In genomic region chr7:103077318-103077717, GRCh38 we compare ENCODE assay signal across 20 cellular contexts. TPM values are rescaled to one million over a fixed set of nuclear protein-coding genes. Genes with fewer than 3 reads are reported as not detected.
DNase-seq lines count a peak whose midpoint lies in the region; ATAC-seq, FAIRE-seq and TF ChIP-seq lines count a peak whose summit lies in the region.
"Had no signal": no experiment of that assay in that cellular context is flagged by ENCODE, and none has a peak within 500 bp of the region (broad histone marks: within the 10 kb centered on the region; RNA-seq: fewer than 3 reads in every experiment).

No MANE protein-coding gene starts in this region.

- POLR2A ChIA-PET in HepG2 (lab: Yijun Ruan, JAX), result interaction anchor here (0.6 kb wide), 1 partner anchor 28 kb away, joined by 3 read pairs; no protein-coding TSS in a partner anchor
- POLR2A ChIA-PET in CD8-positive, alpha-beta memory T cell (lab: Charles Lee), result interaction anchor here (0.6 to 0.7 kb wide), 2 partner anchors 17 to 203 kb away, joined by 3 to 4 read pairs; no protein-coding TSS in a partner anchor

- no peaks in the 10 kb centered on the region for H4K20me1 ChIP-seq in HepG2 (ENCODE audit: insufficient read depth, low read length)
- H4K20me1 ChIP-seq in MM.1S (ENCODE audit: insufficient read depth, low read length), result no peaks in the 10 kb centered on the region

- H3K27me3 ChIP-seq in HepG2 (ENCODE audit: control insufficient read depth in 1 of 2, insufficient read depth in 2 of 2, low read length in 2 of 2), result no peaks in the 10 kb centered on the region; a peak in 1 of 5 replicates
- no peaks in the 10 kb centered on the region for H3K27me3 ChIP-seq in right lobe of liver
- H3K27me3 ChIP-seq in CD8-positive, alpha-beta memory T cell (ENCODE audit: insufficient read depth, low read length, poor library complexity, severe bottlenecking), result no peaks in the 10 kb centered on the region
- H3K27me3 ChIP-seq in MM.1S (replicated peaks; ENCODE audit: insufficient read depth, low read length), result no peaks in the 10 kb centered on the region

- TF ChIP-seq RAD21 in HepG2 (CRISPR knock-in tag; IDR thresholded peaks at IDR 0.05), result no peak

- TF ChIP-seq POLR2A in HepG2 (IDR thresholded peaks at IDR 0.05; ENCODE audit: insufficient read depth in 1 of 2, low read depth in 2 of 2, low read length in 2 of 2) (no peak), right lobe of liver (IDR thresholded peaks at IDR 0.05) (no peak)

- no peaks in the 10 kb centered on the region for H3K27me3 Mint-ChIP-seq in CD8-positive, alpha-beta memory T cell
- H3K27me3 Mint-ChIP-seq in brain, result peaks cover 7% of the 10 kb centered on the region
- H3K27me3 Mint-ChIP-seq: IgD-negative memory B cell had no signal

- H3K4me3 ChIP-seq in HepG2 (replicated peaks in 1 of 3; ENCODE audit: insufficient read depth in 1 of 3, low read depth in 2 of 3, low read length in 3 of 3) (no peak overlapping the region), right lobe of liver (no peak overlapping the region), MM.1S (ENCODE audit: low read length) (no peak overlapping the region)
- H3K4me3 ChIP-seq in CD8-positive, alpha-beta memory T cell (ENCODE audit: low read length), result no peak overlapping the region
- H3K4me3 ChIP-seq: GM12878, GM23248, HAP-1 had no signal

- ATAC-seq in HepG2 (no peak), right lobe of liver (no peak)
- ATAC-seq: GM12878 had no signal

- FAIRE-seq in HepG2 (lab: Jason Lieb, UNC), result no peak
- FAIRE-seq: GM12878 had no signal

- peaks cover 0 to 27% (median 8%) of the 10 kb centered on the region in 3 donors for H3K36me3 Mint-ChIP-seq in CD8-positive, alpha-beta memory T cell
- peaks cover 20% of the 10 kb centered on the region for H3K36me3 Mint-ChIP-seq in brain
- H3K36me3 Mint-ChIP-seq: IgD-negative memory B cell had no signal

- BruUV-seq in HepG2 (replicated peaks; lab: Mats Ljungman, UMichigan), result no TSS peak

- H3K9ac ChIP-seq in HepG2 (ENCODE audit: insufficient read depth, low read depth, low read length) (no peak overlapping the region), MM.1S (ENCODE audit: low read length) (no peak overlapping the region)
- H3K9ac ChIP-seq: GM23248 had no signal

- no peak for DNase-seq in HepG2 (ENCODE audit: low spot score)
- DNase-seq in right lobe of liver, result no peak
- no peak for DNase-seq in CD8-positive, alpha-beta memory T cell
- no peak for DNase-seq in caudate nucleus (lab: John Stamatoyannopoulos, UW)
- DNase-seq in cardiac septum (ENCODE audit: low spot score), result no peak
- DNase-seq in MM.1S, result no peak
- DNase-seq: AML-193, Calu3, DMS53, EL, GM23248, NCI-H1105 treated with DMSO at 0.1 percent for 48 hours, NCI-H1694, OCI-M1, RPMI8226, SIG-M5 had no signal

- H3K79me2 ChIP-seq in HepG2 (ENCODE audit: insufficient read depth, low read length), result peaks cover 21% of the 10 kb centered on the region
- peaks cover 24% of the 10 kb centered on the region for H3K79me2 ChIP-seq in MM.1S (ENCODE audit: low read length)

- intact Hi-C loops in HepG2 (cut with micrococcal nuclease; ENCODE audit: unreplicated experiment), result no loop called here
- intact Hi-C loops in right lobe of liver (cut with DNase I), result no loop called here
- intact Hi-C loops in cardiac septum (cut with DNase I), result loop anchor here (10.0 kb wide), 1 partner anchor 333 kb away; the partner anchor contains the start of gene FAM185A

- no peak overlapping the region for H3K4me2 ChIP-seq in HepG2 (ENCODE audit: low read depth, low read length)
- no peak overlapping the region for H3K4me2 ChIP-seq in MM.1S (ENCODE audit: low read depth, low read length)

- H3K4me1 Mint-ChIP-seq in CD8-positive, alpha-beta memory T cell, result peaks cover 42 to 62% (median 58%) of the 10 kb centered on the region in 3 donors
- H3K4me1 Mint-ChIP-seq in brain, result peaks cover 47% of the 10 kb centered on the region

- TF ChIP-seq CTCF in HepG2 (CRISPR knock-in tag; IDR thresholded peaks at IDR 0.05), result no peak
- TF ChIP-seq CTCF in right lobe of liver (IDR thresholded peaks at IDR 0.05), result no peak
- no peak for TF ChIP-seq CTCF in brain (conservative IDR thresholded peaks at IDR 0.05)
- TF ChIP-seq CTCF in MM.1S (IDR thresholded peaks at IDR 0.05; ENCODE audit: low read length), result no peak

- CTCF ChIA-PET in HepG2 (lab: Yijun Ruan, JAX; ENCODE audit: low intra/inter-chr PET ratio, low total read pairs), result no interaction called here
- CTCF ChIA-PET in CD8-positive, alpha-beta memory T cell (lab: Charles Lee), result no interaction called here

- no peaks in the 10 kb centered on the region for H3K9me2 ChIP-seq in MM.1S (replicated peaks; ENCODE audit: insufficient read depth, low read length)

- H3K27ac Mint-ChIP-seq in CD8-positive, alpha-beta memory T cell, result peak overlapping the region in 1 of 8 donors; percentile 88
- no peak overlapping the region for H3K27ac Mint-ChIP-seq in brain

- H3K9me3 ChIP-seq in HepG2 (ENCODE audit: low read length), result no peaks in the 10 kb centered on the region
- no peaks in the 10 kb centered on the region for H3K9me3 ChIP-seq in right lobe of liver
- H3K9me3 ChIP-seq in CD8-positive, alpha-beta memory T cell (ENCODE audit: low read length), result no peaks in the 10 kb centered on the region
- no peaks in the 10 kb centered on the region for H3K9me3 ChIP-seq in MM.1S (replicated peaks; ENCODE audit: insufficient read depth, low read length)
- H3K9me3 ChIP-seq: HAP-1 had no signal

- H2AFZ ChIP-seq in HepG2 (ENCODE audit: low read length), result no peak overlapping the region
- no peak overlapping the region for H2AFZ ChIP-seq in MM.1S (ENCODE audit: low read length)
- H2AFZ ChIP-seq: GM23248 had no signal

- TF ChIP-seq EP300 in HepG2 (IDR thresholded peaks at IDR 0.05; ENCODE audit: low read depth in 2 of 2, low read length in 2 of 2), result no peak
- TF ChIP-seq EP300 in HepG2 (CRISPR knock-in tag; IDR thresholded peaks at IDR 0.05; ENCODE audit: borderline replicate concordance), result no peak

- H3K4me3 Mint-ChIP-seq in CD8-positive, alpha-beta memory T cell, result peak overlapping the region in 5 of 7 donors; percentile 10 to 100 (median 38)
- peak overlapping the region; percentile 18 to 90 (median 39) for H3K4me3 Mint-ChIP-seq in brain

- H3K36me3 ChIP-seq in HepG2 (replicated peaks in 1 of 2; ENCODE audit: control insufficient read depth in 1 of 2, insufficient read depth in 2 of 2, low read length in 2 of 2) (no peaks in the 10 kb centered on the region; a peak in 1 of 5 replicates), right lobe of liver (no peaks in the 10 kb centered on the region), MM.1S (replicated peaks; ENCODE audit: insufficient read depth, low read length) (no peaks in the 10 kb centered on the region)
- no peaks in the 10 kb centered on the region for H3K36me3 ChIP-seq in CD8-positive, alpha-beta memory T cell (ENCODE audit: insufficient read depth, low read length)

- 97% methylated on average over 3 of the region's 3 CpGs for WGBS in HepG2 (ENCODE audit: low lambda C conversion rate)
- WGBS in right lobe of liver (ENCODE audit: insufficient coverage, low coverage, low lambda C conversion rate, missing lambda C conversion rate), result 100% methylated on average over 3 of the region's 3 CpGs

- H3K27ac ChIP-seq in HepG2 (ENCODE audit: extremely low read length, insufficient read depth, low read length), result no peak overlapping the region
- H3K27ac ChIP-seq in right lobe of liver, result no peak overlapping the region
- no peak overlapping the region for H3K27ac ChIP-seq in CD8-positive, alpha-beta memory T cell (ENCODE audit: low read depth, low read length)
- no peak overlapping the region for H3K27ac ChIP-seq in caudate nucleus (ENCODE audit: low read depth, low read length)
- H3K27ac ChIP-seq in MM.1S (ENCODE audit: low read length), result no peak overlapping the region
- H3K27ac ChIP-seq: GM23248 had no signal

- no peaks in the 10 kb centered on the region for H3K9me3 Mint-ChIP-seq in CD8-positive, alpha-beta memory T cell
- H3K9me3 Mint-ChIP-seq in brain, result no peaks in the 10 kb centered on the region
- H3K9me3 Mint-ChIP-seq: IgD-negative memory B cell had no signal

- H3K4me1 ChIP-seq in HepG2 (ENCODE audit: insufficient read depth, low read length), result peaks cover 22% of the 10 kb centered on the region
- peaks cover 0 to 15% (median 2%) of the 10 kb centered on the region in 4 donors for H3K4me1 ChIP-seq in right lobe of liver
- peaks cover 23% of the 10 kb centered on the region for H3K4me1 ChIP-seq in CD8-positive, alpha-beta memory T cell (ENCODE audit: insufficient read depth, low read length)
- peaks cover 12% of the 10 kb centered on the region for H3K4me1 ChIP-seq in MM.1S (ENCODE audit: low read length)

- H3F3A ChIP-seq in MM.1S (ENCODE audit: insufficient read depth, low read length), result peaks cover 8% of the 10 kb centered on the region

- in situ Hi-C loops in HepG2 (cut with HindIII; ENCODE audit: extremely low pct_ligation_motif_present, low pct_unique_long_range_greater_than_20kb), result no loop called here

RNA-seq across cellular contexts. Expression of gene ARMC10, which starts 2.4 kb away (rescaled TPM):
- total RNA-seq in HepG2 (2016; rRNA removed; fragmentation: Illumina TruSeq; extraction: Trizol) (23.5 and 23.7 TPM in 2 replicates), right lobe of liver (10 to 100 TPM; 18.4 to 33.4 (median 22.8) TPM), cardiac septum (27.9 TPM)
- total RNA-seq in HepG2 (2016; cell fraction: cytosol; rRNA removed; fragmentation: Illumina TruSeq; extraction: Trizol; ENCODE audit: low read depth), result 16.0 and 23.7 TPM in 2 replicates
- 23.2 and 23.3 TPM in 2 replicates for total RNA-seq in HepG2 (2016; cell fraction: insoluble cytoplasmic fraction; rRNA removed; fragmentation: Illumina TruSeq; extraction: Trizol)
- total RNA-seq in HepG2 (2016; cell fraction: membrane; rRNA removed; fragmentation: Illumina TruSeq; extraction: Trizol), result 37.4 and 40.9 TPM in 2 replicates
- 14.2 and 15.4 TPM in 2 replicates for total RNA-seq in HepG2 (2016; cell fraction: nucleus; rRNA removed; fragmentation: Illumina TruSeq; extraction: Trizol)
- polyA plus RNA-seq in HepG2 (2011; rRNA removed) (7.8 and 11.3 TPM in 2 replicates), brain (ENCODE audit: insufficient read depth, low read depth, low replicate concordance) (39.0 TPM)
- polyA plus RNA-seq in HepG2 (2011; cell fraction: cytosol; rRNA removed), result 4.9 and 5.7 TPM in 2 replicates
- polyA plus RNA-seq in HepG2 (2011; cell fraction: nucleus; rRNA removed), result 4.1 and 5.9 TPM in 2 replicates
- polyA plus RNA-seq in HepG2 (2012), result 10.2 and 14.2 TPM in 2 replicates
- polyA plus RNA-seq in HepG2 (2016; cell fraction: cytosol; fragmentation: Illumina TruSeq; extraction: Trizol; ENCODE audit: low read depth), result 23.1 and 33.2 TPM in 2 replicates
- polyA plus RNA-seq in HepG2 (2016; cell fraction: insoluble cytoplasmic fraction; fragmentation: Illumina TruSeq; extraction: Trizol; ENCODE audit: low read depth), result 24.7 and 25.8 TPM in 2 replicates
- 38.2 and 39.1 TPM in 2 replicates for polyA plus RNA-seq in HepG2 (2016; cell fraction: membrane; fragmentation: Illumina TruSeq; extraction: Trizol; ENCODE audit: low read depth)
- 19.4 and 21.9 TPM in 2 replicates for polyA plus RNA-seq in HepG2 (2016; cell fraction: nucleus; fragmentation: Illumina TruSeq; extraction: Trizol; ENCODE audit: insufficient read depth, low read depth)
- 6.1 and 14.9 TPM in 2 replicates for polyA minus RNA-seq in HepG2 (2011; rRNA and poly(A)+ RNA removed; ENCODE audit: low replicate concordance)
- 6.4 and 8.8 TPM in 2 replicates for polyA minus RNA-seq in HepG2 (2011; cell fraction: cytosol; rRNA and poly(A)+ RNA removed)
- 13.6 and 19.5 TPM in 2 replicates for polyA minus RNA-seq in HepG2 (2011; cell fraction: nucleus; rRNA and poly(A)+ RNA removed)
- 10 to 100 TPM; 56.6 to 57.3 TPM for total RNA-seq in CD8-positive, alpha-beta memory T cell
- 44.1 TPM for polyA plus RNA-seq in CD8-positive, alpha-beta memory T cell

RNA-seq across cellular contexts. Expression of gene FBXL13, which starts 2.7 kb away (rescaled TPM):
- total RNA-seq in HepG2 (2016; rRNA removed; fragmentation: Illumina TruSeq; extraction: Trizol) (0.22 and 0.77 TPM in 2 replicates), right lobe of liver (under 1 TPM in 4 of 6 experiments, not detected in 2; 0.12 to 0.31 (median 0.20) TPM), cardiac septum (0.32 TPM)
- total RNA-seq in HepG2 (2016; cell fraction: cytosol; rRNA removed; fragmentation: Illumina TruSeq; extraction: Trizol; ENCODE audit: low read depth), result 1.2 and 1.7 TPM in 2 replicates
- 0.42 and 0.71 TPM in 2 replicates for total RNA-seq in HepG2 (2016; cell fraction: insoluble cytoplasmic fraction; rRNA removed; fragmentation: Illumina TruSeq; extraction: Trizol)
- 1.0 and 1.2 TPM in 2 replicates for total RNA-seq in HepG2 (2016; cell fraction: membrane; rRNA removed; fragmentation: Illumina TruSeq; extraction: Trizol)
- 1.2 and 1.3 TPM in 2 replicates for total RNA-seq in HepG2 (2016; cell fraction: nucleus; rRNA removed; fragmentation: Illumina TruSeq; extraction: Trizol)
- polyA plus RNA-seq in HepG2 (2011; rRNA removed) (0.24 TPM in 2 replicates), brain (ENCODE audit: insufficient read depth, low read depth, low replicate concordance) (0.24 TPM)
- polyA plus RNA-seq in HepG2 (2011; cell fraction: cytosol; rRNA removed), result 0.12 and 0.27 TPM in 2 replicates
- 0.16 and 0.29 TPM in 2 replicates for polyA plus RNA-seq in HepG2 (2011; cell fraction: nucleus; rRNA removed)
- 0.21 and 0.70 TPM in 2 replicates for polyA plus RNA-seq in HepG2 (2012)
- 0.19 and 0.44 TPM in 2 replicates for polyA plus RNA-seq in HepG2 (2016; cell fraction: cytosol; fragmentation: Illumina TruSeq; extraction: Trizol; ENCODE audit: low read depth)
- 0.29 and 0.35 TPM in 2 replicates for polyA plus RNA-seq in HepG2 (2016; cell fraction: insoluble cytoplasmic fraction; fragmentation: Illumina TruSeq; extraction: Trizol; ENCODE audit: low read depth)
- polyA plus RNA-seq in HepG2 (2016; cell fraction: membrane; fragmentation: Illumina TruSeq; extraction: Trizol; ENCODE audit: low read depth), result 0.34 and 0.45 TPM in 2 replicates
- 0.29 TPM in 1 of 2 replicates, not detected in the other for polyA plus RNA-seq in HepG2 (2016; cell fraction: nucleus; fragmentation: Illumina TruSeq; extraction: Trizol; ENCODE audit: insufficient read depth, low read depth)
- polyA minus RNA-seq in HepG2 (2011; rRNA and poly(A)+ RNA removed; ENCODE audit: low replicate concordance), result 0.58 and 1.4 TPM in 2 replicates
- polyA minus RNA-seq in HepG2 (2011; cell fraction: cytosol; rRNA and poly(A)+ RNA removed), result 0.53 TPM in 1 of 2 replicates, not detected in the other
- polyA minus RNA-seq in HepG2 (2011; cell fraction: nucleus; rRNA and poly(A)+ RNA removed), result 1.4 and 2.7 TPM in 2 replicates
- under 1 TPM; 0.62 to 0.66 TPM for total RNA-seq in CD8-positive, alpha-beta memory T cell
- 0.43 TPM for polyA plus RNA-seq in CD8-positive, alpha-beta memory T cell
